ENCODE assay signal across 8 cellular contexts in genomic region chr10:123154943-123155505, GRCh38. TPM values are rescaled to one million over a fixed set of nuclear protein-coding genes. Genes with fewer than 3 reads are reported as not detected.
DNase-seq lines count a peak whose midpoint lies in the region; ATAC-seq and TF ChIP-seq lines count a peak whose summit lies in the region.

No MANE protein-coding gene starts in this region.

- TF ChIP-seq CTCF in GM12865 (IDR thresholded peaks at IDR 0.05; ENCODE audit: insufficient read depth, low read depth, low read length, missing control alignments): no peak
- TF ChIP-seq CTCF in thyroid gland (IDR thresholded peaks at IDR 0.05): no peak

- peak; percentile 26 for ATAC-seq in GM21717 (IDR thresholded peaks at IDR 0.05; ENCODE audit: unreplicated experiment)
- peak; percentile 61 for ATAC-seq in left colon

- peaks cover 22% of the 10 kb centered on the region for H3K27me3 ChIP-seq in thyroid gland

- H3K4me1 ChIP-seq in thyroid gland: peaks cover 13 to 26% of the 10 kb centered on the region in 2 donors

- H3K4me3 ChIP-seq in GM12865 (ENCODE audit: low read depth, low read length): peak overlapping the region; percentile 85
- peak overlapping the region; percentile 79 to 99 (median 86) for H3K4me3 ChIP-seq in thyroid gland (replicated peaks in 1 of 3)

- WGBS in thyroid gland, 2 donors: 7 to 9% methylated on average over 24 to 26 of the region's 26 CpGs

- H3K36me3 ChIP-seq in KOPT-K1 (ENCODE audit: insufficient read depth, low read length): peaks cover 53% of the 10 kb centered on the region
- no peaks in the 10 kb centered on the region for H3K36me3 ChIP-seq in thyroid gland

- no peak for TF ChIP-seq POLR2A in thyroid gland (IDR thresholded peaks at IDR 0.05)

- intact Hi-C loops in left colon (cut with DNase I, micrococcal nuclease) (no loop called here), thyroid gland (cut with DNase I) (loop anchor here (10.0 kb wide), 1 partner anchor 170 kb away; the partner anchor contains the start of gene PSTK)

- H3K9me3 ChIP-seq in KOPT-K1 (ENCODE audit: insufficient read depth, low read length, poor library complexity, severe bottlenecking) (peaks cover 7% of the 10 kb centered on the region), thyroid gland (no peaks in the 10 kb centered on the region)

- H3K27ac ChIP-seq in KOPT-K1 (ENCODE audit: low read depth, low read length, poor library complexity, severe bottlenecking) (peak overlapping the region; percentile 97), thyroid gland (no peak overlapping the region)

- no peak for DNase-seq in GM12865 (ENCODE audit: low read depth)
- peak; percentile 69 for DNase-seq in astrocyte of the hippocampus (ENCODE audit: low read depth, low spot score)
- peak in 1 of 2 donors; percentile 63 for DNase-seq in left colon
- peak in 1 of 2 donors; percentile 58 for DNase-seq in thyroid gland
- DNase-seq in EL: no peak
- no peak for DNase-seq in hypothalamus (lab: John Stamatoyannopoulos, UW)

RNA-seq across cellular contexts. Expression of gene BUB3, which starts 0.8 kb away (rescaled TPM):
- total RNA-seq in left colon (10 to 100 TPM; 58.2 to 69.6 TPM), thyroid gland (100 to 1,000 TPM in 1 of 4 donors, 10 to 100 TPM in 3; 67.9 to 117 (median 88.0) TPM)

RNA-seq across cellular contexts. Expression of gene HMX2, which starts 7.1 kb away (rescaled TPM):
- total RNA-seq in left colon (under 1 TPM; 0.18 to 0.20 TPM), thyroid gland (not detected)

RNA-seq across cellular contexts. Expression of gene HMX3, which starts 19.3 kb away (rescaled TPM):
- total RNA-seq in left colon (1 to 10 TPM in 1 of 2 donors, under 1 TPM in 1; 0.36 to 1.2 TPM), thyroid gland (not detected)
